Comparison of ENCODE assay signal across 28 cellular contexts in the genomic region with DNA sequence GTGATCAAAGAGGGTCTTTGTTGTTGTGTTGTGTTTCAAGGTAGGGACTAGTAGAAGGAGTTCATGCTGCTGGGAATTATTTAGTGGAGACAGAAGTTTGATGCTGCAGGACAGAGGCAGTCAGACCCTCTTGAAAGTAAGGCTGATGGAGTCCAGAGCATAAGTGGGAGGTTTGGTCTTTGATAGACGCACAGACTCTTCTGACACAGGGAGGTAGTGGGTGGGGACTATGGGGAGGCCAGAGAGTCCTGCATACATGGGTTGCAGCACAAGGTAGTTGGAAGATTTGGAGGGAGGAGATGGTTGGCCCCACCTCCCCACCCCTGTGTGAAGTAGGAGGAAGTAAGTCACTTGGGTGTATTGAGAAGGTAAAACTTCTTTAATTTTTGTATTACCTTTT.
"Had no signal": no experiment of that assay in that cellular context is flagged by ENCODE, and none has a peak within 500 bp of the region (broad histone marks: within the 10 kb centered on the region; RNA-seq: fewer than 3 reads in every experiment).

No MANE protein-coding gene starts in this region.

- H3K27me3 ChIP-seq: adrenal gland, dorsolateral prefrontal cortex, gastrocnemius medialis, pancreas, sigmoid colon, stomach, thyroid gland had no signal

- H3K4me1 ChIP-seq: pancreas had no signal

- FAIRE-seq: small intestine had no signal

- H3K9me3 ChIP-seq: adrenal gland, gastrocnemius medialis, pancreas, psoas muscle, sigmoid colon, stomach, thyroid gland had no signal

- H3K27ac ChIP-seq: adrenal gland, coronary artery, dorsolateral prefrontal cortex, gastrocnemius medialis, hepatocyte, pancreas, psoas muscle, sigmoid colon, stomach, thyroid gland had no signal

- H3K4me2 ChIP-seq: hepatocyte had no signal

- H3K36me3 Mint-ChIP-seq: activated CD8-positive, alpha-beta memory T cell treated with anti-CD3 and anti-CD28 coated beads, Interleukin-2, amount 10 ng/mL, durations not matched to agents 7 days and 5 days; activated naive CD8-positive, alpha-beta T cell treated with anti-CD3 and anti-CD28 coated beads for 36 hours; stimulated activated naive B cell treated with anti-CD40 and anti-IgM and Interleukin-4, amounts not matched to agents 10 μg/mL and 1 μg/mL and 100 μg/mL, for 72 hours had no signal

- H3K4me3 Mint-ChIP-seq: activated B cell treated with CpG ODN at 0.5 μM for 24 hours; activated CD8-positive, alpha-beta memory T cell treated with anti-CD3 and anti-CD28 coated beads, Interleukin-2, amount 10 ng/mL, durations not matched to agents 7 days and 5 days; activated CD8-positive, alpha-beta T cell treated with anti-CD3 and anti-CD28 coated beads for 36 hours; activated naive CD8-positive, alpha-beta T cell treated with anti-CD3 and anti-CD28 coated beads for 36 hours; stimulated activated naive B cell treated with anti-CD40 and anti-IgM and Interleukin-4, amounts not matched to agents 10 μg/mL and 1 μg/mL and 100 μg/mL, for 72 hours had no signal

- H3K36me3 ChIP-seq: adrenal gland, gastrocnemius medialis, pancreas, sigmoid colon, stomach, thyroid gland had no signal

- DNase-seq: activated B cell treated with CpG ODN at 0.5 μM for 24 hours; activated CD4-positive, alpha-beta T cell treated with anti-CD3 and anti-CD28 coated beads, Interleukin-2, amount 50 U/mL, for 1 hour; activated CD8-positive, alpha-beta memory T cell treated with anti-CD3 and anti-CD28 coated beads, Interleukin-2, amount 10 ng/mL, durations not matched to agents 7 days and 5 days; activated CD8-positive, alpha-beta T cell treated with anti-CD3 and anti-CD28 coated beads for 36 hours; activated naive CD4-positive, alpha-beta T cell; activated naive CD8-positive, alpha-beta T cell treated with anti-CD3 and anti-CD28 coated beads for 36 hours; activated T-cell treated with anti-CD3 and anti-CD28 coated beads, Interleukin-2, amount 50 U/mL, for 48 hours; adrenal gland; aorta; dorsolateral prefrontal cortex; effector memory CD4-positive, alpha-beta T cell; gastrocnemius medialis; islet precursor cell; left ventricle myocardium superior; nucleus accumbens; pancreas; psoas muscle; sigmoid colon; small intestine; stimulated activated CD4-positive, alpha-beta T cell treated with anti-CD3 and anti-CD28 coated beads, Interleukin-2, amount 100 ng/mL, for 24 hours; stimulated activated naive B cell treated with anti-CD40 and anti-IgM and Interleukin-4, amounts not matched to agents 10 μg/mL and 1 μg/mL and 100 μg/mL, for 72 hours; stomach; T-helper 2 cell; thyroid gland had no signal

- H3K4me3 ChIP-seq: adrenal gland, coronary artery, dorsolateral prefrontal cortex, gastrocnemius medialis, hepatocyte, pancreas, psoas muscle, sigmoid colon, stomach, thyroid gland had no signal

- ATAC-seq: activated CD8-positive, alpha-beta memory T cell treated with anti-CD3 and anti-CD28 coated beads, Interleukin-2, amount 10 ng/mL, durations not matched to agents 7 days and 5 days; activated CD8-positive, alpha-beta T cell treated with anti-CD3 and anti-CD28 coated beads for 36 hours; gastrocnemius medialis; left ventricle myocardium superior; pancreas; psoas muscle; stimulated activated naive B cell treated with anti-CD40 and anti-IgM and Interleukin-4, amounts not matched to agents 10 μg/mL and 1 μg/mL and 100 μg/mL, for 72 hours had no signal

- H3K27ac Mint-ChIP-seq: activated B cell treated with CpG ODN at 0.5 μM for 24 hours; activated CD8-positive, alpha-beta memory T cell treated with anti-CD3 and anti-CD28 coated beads, Interleukin-2, amount 10 ng/mL, durations not matched to agents 7 days and 5 days; activated CD8-positive, alpha-beta T cell treated with anti-CD3 and anti-CD28 coated beads for 36 hours; activated naive CD8-positive, alpha-beta T cell treated with anti-CD3 and anti-CD28 coated beads for 36 hours; activated T-helper 2 cell treated with anti-CD3 and anti-CD28 coated beads, Interferon-gamma antibody, Interleukin-2, Interleukin-4, amounts not matched to agents 10 μg/mL and 5 μg/mL and 100 μg/mL, durations not matched to agents 14 hours and 24 hours and 36 hours; brain; stimulated activated naive B cell treated with anti-CD40 and anti-IgM and Interleukin-4, amounts not matched to agents 10 μg/mL and 1 μg/mL and 100 μg/mL, for 72 hours had no signal

- H3K9me3 Mint-ChIP-seq: activated B cell treated with CpG ODN at 0.5 μM for 24 hours; activated CD8-positive, alpha-beta T cell treated with anti-CD3 and anti-CD28 coated beads for 36 hours; activated naive CD8-positive, alpha-beta T cell treated with anti-CD3 and anti-CD28 coated beads for 36 hours; activated T-helper 2 cell treated with anti-CD3 and anti-CD28 coated beads, Interferon-gamma antibody, Interleukin-2, Interleukin-4, amounts not matched to agents 10 μg/mL and 5 μg/mL and 100 μg/mL, durations not matched to agents 14 hours and 24 hours and 36 hours; stimulated activated naive B cell treated with anti-CD40 and anti-IgM and Interleukin-4, amounts not matched to agents 10 μg/mL and 1 μg/mL and 100 μg/mL, for 72 hours had no signal

- H2AFZ ChIP-seq: hepatocyte had no signal
